ENCODE assay signal across 8 cellular contexts in genomic region chr1:24385160-24385939, GRCh38. TPM values are rescaled to one million over a fixed set of nuclear protein-coding genes. Genes with fewer than 3 reads are reported as not detected.
DNase-seq lines count a peak whose midpoint lies in the region; ATAC-seq and TF ChIP-seq lines count a peak whose summit lies in the region.

No MANE protein-coding gene starts in this region.

- TF ChIP-seq CTCF in left ventricle myocardium inferior (IDR thresholded peaks at IDR 0.05; ENCODE audit: borderline replicate concordance): no peak
- TF ChIP-seq CTCF in heart right ventricle (IDR thresholded peaks at IDR 0.05): peak in 3 of 9 donors; percentile 9 to 28 (median 27)
- TF ChIP-seq CTCF in WERI-Rb-1 (IDR thresholded peaks at IDR 0.05; ENCODE audit: low read depth, low read length): peak; percentile 93
- peak; percentile 38 for TF ChIP-seq CTCF in fibroblast of pulmonary artery (IDR thresholded peaks at IDR 0.05; ENCODE audit: low read length, missing control alignments)
- TF ChIP-seq CTCF in type B pancreatic cell (conservative IDR thresholded peaks at IDR 0.05): peak; percentile 60

- H3K9me3 Mint-ChIP-seq in type B pancreatic cell: no peaks in the 10 kb centered on the region

- peaks cover 16% of the 10 kb centered on the region for H3K36me3 Mint-ChIP-seq in type B pancreatic cell

- no peaks in the 10 kb centered on the region for H3K9me3 ChIP-seq in left ventricle myocardium inferior (replicated peaks)
- no peaks in the 10 kb centered on the region for H3K9me3 ChIP-seq in heart right ventricle
- H3K9me3 ChIP-seq in WERI-Rb-1 (ENCODE audit: severe bottlenecking): no peaks in the 10 kb centered on the region

- no peaks in the 10 kb centered on the region for H3K27me3 Mint-ChIP-seq in type B pancreatic cell

- H3K27me3 ChIP-seq in left ventricle myocardium inferior (ENCODE audit: low read depth) (no peaks in the 10 kb centered on the region), heart right ventricle (no peaks in the 10 kb centered on the region), WERI-Rb-1 (ENCODE audit: insufficient read depth, low read depth, severe bottlenecking) (no peaks in the 10 kb centered on the region)

- no peak overlapping the region for H3K27ac Mint-ChIP-seq in type B pancreatic cell

- intact Hi-C loops in left ventricle myocardium inferior (cut with micrococcal nuclease): no loop called here
- intact Hi-C loops in heart right ventricle (cut with DNase I): no loop called here

- H3K27ac ChIP-seq in left ventricle myocardium inferior (replicated peaks) (peak overlapping the region; percentile 41), heart right ventricle (peak overlapping the region in 1 of 10 donors; percentile 51), WERI-Rb-1 (no peak overlapping the region)

- 89 to 90% methylated on average over 12 of the region's 12 CpGs for WGBS in heart right ventricle, 2 donors

- H3K36me3 ChIP-seq in left ventricle myocardium inferior: peaks cover 11% of the 10 kb centered on the region
- H3K36me3 ChIP-seq in heart right ventricle: peaks cover 0 to 25% (median 0%) of the 10 kb centered on the region in 9 donors
- peaks cover 3% of the 10 kb centered on the region; the same call in 1 of the 2 replicates for H3K36me3 ChIP-seq in WERI-Rb-1

- H3K4me3 ChIP-seq in left ventricle myocardium inferior (no peak overlapping the region), heart right ventricle (no peak overlapping the region), WERI-Rb-1 (ENCODE audit: low read depth, low read length) (no peak overlapping the region), fibroblast of pulmonary artery (replicated peaks; ENCODE audit: low read depth, low read length) (no peak overlapping the region)

- H3K4me1 Mint-ChIP-seq in type B pancreatic cell (ENCODE audit: unreplicated experiment): peaks cover 30% of the 10 kb centered on the region

- no peak for DNase-seq in left ventricle myocardium inferior
- no peak for DNase-seq in heart right ventricle
- peak; percentile 39 for DNase-seq in WERI-Rb-1
- peak; percentile 21 for DNase-seq in fibroblast of pulmonary artery (ENCODE audit: low read depth)
- no peak for DNase-seq in type B pancreatic cell (ENCODE audit: extremely low spot score, unreplicated experiment)
- no peak for DNase-seq in CD1c-positive myeloid dendritic cell (ENCODE audit: extremely low spot score)

- no peak for ATAC-seq in heart right ventricle
- ATAC-seq in GM19467 (IDR thresholded peaks at IDR 0.05; ENCODE audit: unreplicated experiment): no peak
- ATAC-seq in HG02610 (IDR thresholded peaks at IDR 0.05; ENCODE audit: unreplicated experiment): no peak

- H3K4me3 Mint-ChIP-seq in type B pancreatic cell: no peak overlapping the region

- peaks cover 13% of the 10 kb centered on the region for H3K4me1 ChIP-seq in left ventricle myocardium inferior
- peaks cover 0 to 21% (median 0%) of the 10 kb centered on the region in 9 donors for H3K4me1 ChIP-seq in heart right ventricle

RNA-seq across cellular contexts. Expression of gene STPG1, which starts 28.2 kb away (rescaled TPM):
- 4.9 TPM for total RNA-seq in left ventricle myocardium inferior
- total RNA-seq in heart right ventricle: 1 to 10 TPM; 2.7 to 6.6 (median 4.5) TPM
- 1 to 10 TPM; 3.3 to 5.7 TPM for polyA plus RNA-seq in heart right ventricle
- total RNA-seq in type B pancreatic cell (ENCODE audit: low replicate concordance): 7.2 and 8.7 TPM in 2 replicates

RNA-seq across cellular contexts. Expression of gene NIPAL3, which starts 30.3 kb away (rescaled TPM):
- total RNA-seq in left ventricle myocardium inferior (30.1 TPM), heart right ventricle (10 to 100 TPM; 21.5 to 44.9 (median 27.2) TPM), type B pancreatic cell (ENCODE audit: low replicate concordance) (17.5 and 21.3 TPM in 2 replicates)
- polyA plus RNA-seq in heart right ventricle: 1 to 10 TPM; 5.3 to 9.8 TPM

Comparison
In these comparisons a context has a peak if more than half of its experiments do, and no peak if none do; other contexts are left out.
1. DNase-seq: peak in WERI-Rb-1 (single experiment) and fibroblast of pulmonary artery (single experiment); none in left ventricle myocardium inferior (single experiment), heart right ventricle (0 of 2), type B pancreatic cell (single experiment) and CD1c-positive myeloid dendritic cell (single experiment).